Comparison of ENCODE assay signal across 2 cellular contexts in the genomic region with DNA sequence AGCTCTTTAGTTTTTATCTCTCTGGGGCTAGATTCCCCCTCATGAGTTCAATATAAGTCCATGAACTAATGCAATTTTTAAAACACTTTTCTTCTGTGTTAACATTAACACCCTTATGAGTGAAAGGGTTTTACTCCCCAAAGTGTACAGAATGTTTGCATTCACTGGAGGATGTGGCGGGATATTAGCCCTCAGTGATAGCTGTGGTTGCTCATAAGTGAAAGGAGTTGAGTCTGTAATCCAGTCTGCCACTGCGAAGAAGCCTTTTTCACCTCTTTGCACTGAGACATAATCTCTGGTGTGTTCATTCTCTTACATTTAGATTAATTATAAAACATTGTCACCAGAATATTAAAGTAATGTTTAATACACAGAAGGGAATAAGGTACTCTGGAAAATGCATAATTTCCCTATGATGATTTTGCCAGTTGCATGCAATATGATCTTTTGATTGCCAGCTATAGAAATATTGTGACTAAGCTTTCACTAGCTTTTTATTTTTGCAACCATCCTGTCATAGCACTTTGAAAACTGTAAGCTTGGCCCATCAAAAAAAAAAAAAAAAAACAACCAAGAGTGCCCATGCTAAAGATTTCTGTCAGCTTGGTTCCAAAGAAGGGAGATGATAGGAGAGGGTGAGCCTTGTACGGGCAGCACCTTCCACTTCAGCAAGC.
TF ChIP-seq lines count a peak whose summit lies in the region.

No MANE protein-coding gene starts in this region.

TF ChIP-seq in IMR-90, 13 proteins besides CTCF, POLR2A, EP300 and RAD21:
- TF ChIP-seq MXI1 (IDR thresholded peaks at IDR 0.05; ENCODE audit: borderline replicate concordance, low read depth, low read length), result no peak
- TF ChIP-seq CEBPB (IDR thresholded peaks at IDR 0.05; ENCODE audit: low read depth, low read length), result no peak
- no peak for TF ChIP-seq RCOR1 (IDR thresholded peaks at IDR 0.05; ENCODE audit: insufficient replicate concordance, low read length)
- TF ChIP-seq MAZ (IDR thresholded peaks at IDR 0.05; ENCODE audit: borderline replicate concordance, low read depth, low read length), result no peak
- TF ChIP-seq MAFK (IDR thresholded peaks at IDR 0.05; ENCODE audit: low read depth, low read length), result no peak
- TF ChIP-seq FOS (IDR thresholded peaks at IDR 0.05; ENCODE audit: low read depth, low read length), result no peak
- TF ChIP-seq CHD1 (IDR thresholded peaks at IDR 0.05; ENCODE audit: low read depth, low read length), result no peak
- TF ChIP-seq RFX5 (IDR thresholded peaks at IDR 0.05; ENCODE audit: low read depth, low read length), result no peak
- TF ChIP-seq, protein P1, sequence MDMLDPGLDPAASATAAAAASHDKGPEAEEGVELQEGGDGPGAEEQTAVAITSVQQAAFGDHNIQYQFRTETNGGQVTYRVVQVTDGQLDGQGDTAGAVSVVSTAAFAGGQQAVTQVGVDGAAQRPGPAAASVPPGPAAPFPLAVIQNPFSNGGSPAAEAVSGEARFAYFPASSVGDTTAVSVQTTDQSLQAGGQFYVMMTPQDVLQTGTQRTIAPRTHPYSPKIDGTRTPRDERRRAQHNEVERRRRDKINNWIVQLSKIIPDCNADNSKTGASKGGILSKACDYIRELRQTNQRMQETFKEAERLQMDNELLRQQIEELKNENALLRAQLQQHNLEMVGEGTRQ (IDR thresholded peaks at IDR 0.05; ENCODE audit: low read depth, low read length), result no peak
- no peak for TF ChIP-seq BHLHE40 (IDR thresholded peaks at IDR 0.05; ENCODE audit: low read depth, low read length)
- TF ChIP-seq SMC3 (IDR thresholded peaks at IDR 0.05; ENCODE audit: low read depth, low read length), result no peak
- TF ChIP-seq NFE2L2 (IDR thresholded peaks at IDR 0.05; ENCODE audit: low read depth, low read length), result no peak
- TF ChIP-seq, protein P2, sequence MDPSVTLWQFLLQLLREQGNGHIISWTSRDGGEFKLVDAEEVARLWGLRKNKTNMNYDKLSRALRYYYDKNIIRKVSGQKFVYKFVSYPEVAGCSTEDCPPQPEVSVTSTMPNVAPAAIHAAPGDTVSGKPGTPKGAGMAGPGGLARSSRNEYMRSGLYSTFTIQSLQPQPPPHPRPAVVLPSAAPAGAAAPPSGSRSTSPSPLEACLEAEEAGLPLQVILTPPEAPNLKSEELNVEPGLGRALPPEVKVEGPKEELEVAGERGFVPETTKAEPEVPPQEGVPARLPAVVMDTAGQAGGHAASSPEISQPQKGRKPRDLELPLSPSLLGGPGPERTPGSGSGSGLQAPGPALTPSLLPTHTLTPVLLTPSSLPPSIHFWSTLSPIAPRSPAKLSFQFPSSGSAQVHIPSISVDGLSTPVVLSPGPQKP (IDR thresholded peaks at IDR 0.05; ENCODE audit: borderline replicate concordance, low read depth, low read length), result no peak

TF ChIP-seq in HepG2, 621 proteins besides CTCF, POLR2A, EP300 and RAD21:
- no peak for TF ChIP-seq MTA1 (CRISPR knock-in tag; IDR thresholded peaks at IDR 0.05; ENCODE audit: borderline replicate concordance)
- no peak for TF ChIP-seq CENPT (CRISPR knock-in tag; IDR thresholded peaks at IDR 0.05; ENCODE audit: low read depth)
- TF ChIP-seq, protein P3, sequence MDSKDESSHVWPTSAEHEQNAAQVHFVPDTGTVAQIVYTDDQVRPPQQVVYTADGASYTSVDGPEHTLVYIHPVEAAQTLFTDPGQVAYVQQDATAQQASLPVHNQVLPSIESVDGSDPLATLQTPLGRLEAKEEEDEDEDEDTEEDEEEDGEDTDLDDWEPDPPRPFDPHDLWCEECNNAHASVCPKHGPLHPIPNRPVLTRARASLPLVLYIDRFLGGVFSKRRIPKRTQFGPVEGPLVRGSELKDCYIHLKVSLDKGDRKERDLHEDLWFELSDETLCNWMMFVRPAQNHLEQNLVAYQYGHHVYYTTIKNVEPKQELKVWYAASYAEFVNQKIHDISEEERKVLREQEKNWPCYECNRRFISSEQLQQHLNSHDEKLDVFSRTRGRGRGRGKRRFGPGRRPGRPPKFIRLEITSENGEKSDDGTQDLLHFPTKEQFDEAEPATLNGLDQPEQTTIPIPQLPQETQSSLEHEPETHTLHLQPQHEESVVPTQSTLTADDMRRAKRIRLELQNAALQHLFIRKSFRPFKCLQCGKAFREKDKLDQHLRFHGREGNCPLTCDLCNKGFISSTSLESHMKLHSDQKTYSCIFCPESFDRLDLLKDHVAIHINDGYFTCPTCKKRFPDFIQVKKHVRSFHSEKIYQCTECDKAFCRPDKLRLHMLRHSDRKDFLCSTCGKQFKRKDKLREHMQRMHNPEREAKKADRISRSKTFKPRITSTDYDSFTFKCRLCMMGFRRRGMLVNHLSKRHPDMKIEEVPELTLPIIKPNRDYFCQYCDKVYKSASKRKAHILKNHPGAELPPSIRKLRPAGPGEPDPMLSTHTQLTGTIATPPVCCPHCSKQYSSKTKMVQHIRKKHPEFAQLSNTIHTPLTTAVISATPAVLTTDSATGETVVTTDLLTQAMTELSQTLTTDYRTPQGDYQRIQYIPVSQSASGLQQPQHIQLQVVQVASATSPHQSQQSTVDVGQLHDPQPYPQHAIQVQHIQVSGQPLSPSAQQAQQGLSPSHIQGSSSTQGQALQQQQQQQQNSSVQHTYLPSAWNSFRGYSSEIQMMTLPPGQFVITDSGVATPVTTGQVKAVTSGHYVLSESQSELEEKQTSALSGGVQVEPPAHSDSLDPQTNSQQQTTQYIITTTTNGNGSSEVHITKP (CRISPR knock-in tag; IDR thresholded peaks at IDR 0.05; ENCODE audit: low read depth), result no peak
- no peak for TF ChIP-seq YEATS4 (CRISPR knock-in tag; IDR thresholded peaks at IDR 0.05; ENCODE audit: borderline replicate concordance)
- no peak for TF ChIP-seq MEF2D (CRISPR knock-in tag; IDR thresholded peaks at IDR 0.05)
- no peak for TF ChIP-seq FIP1L1 (IDR thresholded peaks at IDR 0.05; ENCODE audit: borderline replicate concordance, insufficient read depth, low read depth, low read length)
- TF ChIP-seq ZNF589 (CRISPR knock-in tag; conservative IDR thresholded peaks at IDR 0.05), result no peak
- TF ChIP-seq, protein P4, sequence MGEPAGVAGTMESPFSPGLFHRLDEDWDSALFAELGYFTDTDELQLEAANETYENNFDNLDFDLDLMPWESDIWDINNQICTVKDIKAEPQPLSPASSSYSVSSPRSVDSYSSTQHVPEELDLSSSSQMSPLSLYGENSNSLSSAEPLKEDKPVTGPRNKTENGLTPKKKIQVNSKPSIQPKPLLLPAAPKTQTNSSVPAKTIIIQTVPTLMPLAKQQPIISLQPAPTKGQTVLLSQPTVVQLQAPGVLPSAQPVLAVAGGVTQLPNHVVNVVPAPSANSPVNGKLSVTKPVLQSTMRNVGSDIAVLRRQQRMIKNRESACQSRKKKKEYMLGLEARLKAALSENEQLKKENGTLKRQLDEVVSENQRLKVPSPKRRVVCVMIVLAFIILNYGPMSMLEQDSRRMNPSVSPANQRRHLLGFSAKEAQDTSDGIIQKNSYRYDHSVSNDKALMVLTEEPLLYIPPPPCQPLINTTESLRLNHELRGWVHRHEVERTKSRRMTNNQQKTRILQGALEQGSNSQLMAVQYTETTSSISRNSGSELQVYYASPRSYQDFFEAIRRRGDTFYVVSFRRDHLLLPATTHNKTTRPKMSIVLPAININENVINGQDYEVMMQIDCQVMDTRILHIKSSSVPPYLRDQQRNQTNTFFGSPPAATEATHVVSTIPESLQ (CRISPR knock-in tag; conservative IDR thresholded peaks at IDR 0.05), result no peak
- no peak for TF ChIP-seq ADNP (CRISPR knock-in tag; IDR thresholded peaks at IDR 0.05)
- TF ChIP-seq ELF1 (CRISPR knock-in tag; IDR thresholded peaks at IDR 0.05), result no peak
- no peak for TF ChIP-seq CREB1 (IDR thresholded peaks at IDR 0.05)
- TF ChIP-seq CREB1 (CRISPR knock-in tag; IDR thresholded peaks at IDR 0.05), result no peak
- no peak for TF ChIP-seq HNF4A (CRISPR knock-in tag; IDR thresholded peaks at IDR 0.05)
